ENCODE assay signal across 8 cellular contexts in genomic region chr16:57984443-57985203, GRCh38. TPM values are rescaled to one million over a fixed set of nuclear protein-coding genes. Genes with fewer than 3 reads are reported as not detected.
DNase-seq lines count a peak whose midpoint lies in the region; ATAC-seq and TF ChIP-seq lines count a peak whose summit lies in the region.

No MANE protein-coding gene starts in this region.

- peak overlapping the region; percentile 76 for H3K4me3 Mint-ChIP-seq in activated CD4-positive, alpha-beta T cell treated with anti-CD3 and anti-CD28 coated beads for 36 hours

- no peaks in the 10 kb centered on the region for H3K9me3 Mint-ChIP-seq in activated CD4-positive, alpha-beta T cell treated with anti-CD3 and anti-CD28 coated beads for 36 hours (ENCODE audit: low read depth)

- H3K27me3 ChIP-seq in colonic mucosa = peaks cover 6% of the 10 kb centered on the region

- H3K27me3 Mint-ChIP-seq in activated CD4-positive, alpha-beta T cell treated with anti-CD3 and anti-CD28 coated beads for 36 hours = no peaks in the 10 kb centered on the region

- H3K36me3 Mint-ChIP-seq in activated CD4-positive, alpha-beta T cell treated with anti-CD3 and anti-CD28 coated beads for 36 hours (ENCODE audit: low read depth) = no peaks in the 10 kb centered on the region

- peaks cover 6% of the 10 kb centered on the region for H3K4me1 ChIP-seq in colonic mucosa

- CTCF ChIA-PET in activated CD4-positive, alpha-beta T cell treated with anti-CD3 and anti-CD28 coated beads for 36 hours (lab: Charles Lee) = interaction anchor here (0.6 kb wide), 1 partner anchor 128 kb away, joined by 4 read pairs; no protein-coding TSS in a partner anchor

- no peak overlapping the region for H3K9ac ChIP-seq in colonic mucosa (ENCODE audit: low read depth in 2 of 2, low read length in 2 of 2)

- no peaks in the 10 kb centered on the region for H3K9me3 ChIP-seq in colonic mucosa

- no peak for TF ChIP-seq CTCF in colonic mucosa (IDR thresholded peaks at IDR 0.05)

- peak; percentile 97 for DNase-seq in activated CD4-positive, alpha-beta T cell treated with anti-CD3 and anti-CD28 coated beads for 36 hours
- DNase-seq in colonic mucosa = peak; percentile 81
- peak; percentile 97 for DNase-seq in left kidney (ENCODE audit: low read depth, low spot score)
- peak; percentile 90 to 93 for DNase-seq in stimulated activated CD4-positive, alpha-beta T cell treated with anti-CD3 and anti-CD28 coated beads, Interleukin-2, amount 100 ng/mL, for 24 hours
- DNase-seq in NCI-H1048 (lab: John Stamatoyannopoulos, UW) = no peak
- no peak for DNase-seq in NCI-H510A treated with DMSO at 0.1 percent for 48 hours (lab: John Stamatoyannopoulos, UW)

- H3K36me3 ChIP-seq in colonic mucosa = no peaks in the 10 kb centered on the region

- no peak overlapping the region for H3K27ac ChIP-seq in colonic mucosa

- peak overlapping the region; percentile 45 for H3K4me3 ChIP-seq in colonic mucosa

- POLR2A ChIA-PET in activated CD4-positive, alpha-beta T cell treated with anti-CD3 and anti-CD28 coated beads for 36 hours (lab: Charles Lee) = no interaction called here

- intact Hi-C loops in activated CD4-positive, alpha-beta T cell treated with anti-CD3 and anti-CD28 coated beads for 36 hours (cut with DNase I, micrococcal nuclease) = loop anchor here (1.0 to 2.0 kb wide), 7 partner anchors 17 to 265 kb away; partner anchors contain the start of genes USB1 (in 2 of the 2), CFAP20 (in 1 of the 2), KATNB1 (in 1 of the 2) and MMP15 (in 1 of the 2)
- intact Hi-C loops in colonic mucosa (cut with DNase I) = no loop called here

- peaks cover 7% of the 10 kb centered on the region for H3K4me1 Mint-ChIP-seq in activated CD4-positive, alpha-beta T cell treated with anti-CD3 and anti-CD28 coated beads for 36 hours

- ATAC-seq in GM19035 (IDR thresholded peaks at IDR 0.05; ENCODE audit: unreplicated experiment) (peak; percentile 76), HG03442 (IDR thresholded peaks at IDR 0.05; ENCODE audit: unreplicated experiment) (peak; percentile 81)
- peak; percentile 100 for ATAC-seq in activated CD4-positive, alpha-beta T cell treated with anti-CD3 and anti-CD28 coated beads for 36 hours

- H3K27ac Mint-ChIP-seq in activated CD4-positive, alpha-beta T cell treated with anti-CD3 and anti-CD28 coated beads for 36 hours = no peak overlapping the region

RNA-seq across cellular contexts. Expression of gene CNGB1, which starts 13.7 kb away (rescaled TPM):
- total RNA-seq in activated CD4-positive, alpha-beta T cell treated with anti-CD3 and anti-CD28 coated beads for 36 hours = not detected
- under 1 TPM; 0.05 to 0.69 TPM for total RNA-seq in colonic mucosa

RNA-seq across cellular contexts. Expression of gene ZNF319, which starts 15.8 kb away (rescaled TPM):
- 1 to 10 TPM; 5.3 to 6.6 TPM for total RNA-seq in activated CD4-positive, alpha-beta T cell treated with anti-CD3 and anti-CD28 coated beads for 36 hours
- total RNA-seq in colonic mucosa = 1 to 10 TPM; 3.5 to 5.3 TPM

RNA-seq across cellular contexts. Expression of gene USB1, which starts 16.6 kb away (rescaled TPM):
- total RNA-seq in activated CD4-positive, alpha-beta T cell treated with anti-CD3 and anti-CD28 coated beads for 36 hours = 10 to 100 TPM; 37.3 to 38.5 TPM
- 10 to 100 TPM; 34.2 to 49.8 TPM for total RNA-seq in colonic mucosa

RNA-seq across cellular contexts. Expression of gene MMP15, which starts 40.9 kb away (rescaled TPM):
- under 1 TPM; 0.19 to 0.43 TPM for total RNA-seq in activated CD4-positive, alpha-beta T cell treated with anti-CD3 and anti-CD28 coated beads for 36 hours
- 100 to 1,000 TPM in 1 of 2 donors, 10 to 100 TPM in 1; 79.2 to 126 TPM for total RNA-seq in colonic mucosa

Comparison
In these comparisons a context has a peak if more than half of its experiments do, and no peak if none do; other contexts are left out.
1. DNase-seq: peak in activated CD4-positive, alpha-beta T cell treated with anti-CD3 and anti-CD28 coated beads for 36 hours (single experiment), colonic mucosa (single experiment), left kidney (single experiment) and stimulated activated CD4-positive, alpha-beta T cell treated with anti-CD3 and anti-CD28 coated beads, Interleukin-2, amount 100 ng/mL, for 24 hours (2 of 2); none in NCI-H1048 (single experiment) and NCI-H510A treated with DMSO at 0.1 percent for 48 hours (single experiment).
2. Peak in every context shown above with its lines, with median percentiles within 50 percentile points of each other: ATAC-seq.